1 cellular context compared by ENCODE assay signal in genomic region chr6:28351493-28351925, GRCh38.
TF ChIP-seq lines count a peak whose summit lies in the region.

No MANE protein-coding gene starts in this region.

TF ChIP-seq in HepG2, 621 proteins besides CTCF, POLR2A, EP300 and RAD21:
- no peak for TF ChIP-seq LBX2 (CRISPR knock-in tag; IDR thresholded peaks at IDR 0.05; ENCODE audit: borderline replicate concordance)
- 0 out of 2 replicates have a peak, but pooled peaks have one; percentile 45 for TF ChIP-seq PCBP1 (IDR thresholded peaks at IDR 0.05; ENCODE audit: borderline replicate concordance, low read depth, low read length)
- TF ChIP-seq FOXP1 (IDR thresholded peaks at IDR 0.05) = peak; percentile 11; the same call in 1 of the 2 replicates
- TF ChIP-seq FOXP1 (CRISPR knock-in tag; IDR thresholded peaks at IDR 0.05) = no peak
- TF ChIP-seq ZNF512 (CRISPR knock-in tag; IDR thresholded peaks at IDR 0.05) = peak; percentile 95
- TF ChIP-seq ESRRA (CRISPR knock-in tag; IDR thresholded peaks at IDR 0.05; ENCODE audit: low read depth) = no peak
- TF ChIP-seq ATM (IDR thresholded peaks at IDR 0.05; ENCODE audit: borderline replicate concordance) = 0 out of 2 replicates have a peak, but pooled peaks have one; percentile 58
- TF ChIP-seq PHB2 (IDR thresholded peaks at IDR 0.05; ENCODE audit: partially characterized antibody) = peak; percentile 83
- TF ChIP-seq ZNF720 (CRISPR knock-in tag; IDR thresholded peaks at IDR 0.05) = no peak
- peak; percentile 97 for TF ChIP-seq HNRNPK (IDR thresholded peaks at IDR 0.05; ENCODE audit: low read depth, low read length, poor library complexity, severe bottlenecking)
- TF ChIP-seq FOXA1 (IDR thresholded peaks at IDR 0.05) = peak; percentile 51; the same call in 1 of the 2 replicates
- TF ChIP-seq FOXA1 (CRISPR knock-in tag; IDR thresholded peaks at IDR 0.05) = no peak
- TF ChIP-seq MAFF (IDR thresholded peaks at IDR 0.05; ENCODE audit: low read depth, low read length) = no peak
